Comparison of ENCODE assay signal across 1 cellular context in genomic region chr18:3947383-3947782, GRCh38.
TF ChIP-seq lines count a peak whose summit lies in the region.

No MANE protein-coding gene starts in this region.

TF ChIP-seq in GM12878, 131 proteins besides CTCF, POLR2A, EP300 and RAD21 (continued from another document):
- no peak for TF ChIP-seq WRNIP1 (IDR thresholded peaks at IDR 0.05; ENCODE audit: borderline replicate concordance, low read depth, low read length)
- TF ChIP-seq CREB1 (IDR thresholded peaks at IDR 0.05; ENCODE audit: low read depth): no peak
- TF ChIP-seq CHD4 (IDR thresholded peaks at IDR 0.05): no peak
- TF ChIP-seq, protein P1, sequence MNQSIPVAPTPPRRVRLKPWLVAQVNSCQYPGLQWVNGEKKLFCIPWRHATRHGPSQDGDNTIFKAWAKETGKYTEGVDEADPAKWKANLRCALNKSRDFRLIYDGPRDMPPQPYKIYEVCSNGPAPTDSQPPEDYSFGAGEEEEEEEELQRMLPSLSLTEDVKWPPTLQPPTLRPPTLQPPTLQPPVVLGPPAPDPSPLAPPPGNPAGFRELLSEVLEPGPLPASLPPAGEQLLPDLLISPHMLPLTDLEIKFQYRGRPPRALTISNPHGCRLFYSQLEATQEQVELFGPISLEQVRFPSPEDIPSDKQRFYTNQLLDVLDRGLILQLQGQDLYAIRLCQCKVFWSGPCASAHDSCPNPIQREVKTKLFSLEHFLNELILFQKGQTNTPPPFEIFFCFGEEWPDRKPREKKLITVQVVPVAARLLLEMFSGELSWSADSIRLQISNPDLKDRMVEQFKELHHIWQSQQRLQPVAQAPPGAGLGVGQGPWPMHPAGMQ (IDR thresholded peaks at IDR 0.05; ENCODE audit: borderline replicate concordance): no peak
- TF ChIP-seq, protein P2, sequence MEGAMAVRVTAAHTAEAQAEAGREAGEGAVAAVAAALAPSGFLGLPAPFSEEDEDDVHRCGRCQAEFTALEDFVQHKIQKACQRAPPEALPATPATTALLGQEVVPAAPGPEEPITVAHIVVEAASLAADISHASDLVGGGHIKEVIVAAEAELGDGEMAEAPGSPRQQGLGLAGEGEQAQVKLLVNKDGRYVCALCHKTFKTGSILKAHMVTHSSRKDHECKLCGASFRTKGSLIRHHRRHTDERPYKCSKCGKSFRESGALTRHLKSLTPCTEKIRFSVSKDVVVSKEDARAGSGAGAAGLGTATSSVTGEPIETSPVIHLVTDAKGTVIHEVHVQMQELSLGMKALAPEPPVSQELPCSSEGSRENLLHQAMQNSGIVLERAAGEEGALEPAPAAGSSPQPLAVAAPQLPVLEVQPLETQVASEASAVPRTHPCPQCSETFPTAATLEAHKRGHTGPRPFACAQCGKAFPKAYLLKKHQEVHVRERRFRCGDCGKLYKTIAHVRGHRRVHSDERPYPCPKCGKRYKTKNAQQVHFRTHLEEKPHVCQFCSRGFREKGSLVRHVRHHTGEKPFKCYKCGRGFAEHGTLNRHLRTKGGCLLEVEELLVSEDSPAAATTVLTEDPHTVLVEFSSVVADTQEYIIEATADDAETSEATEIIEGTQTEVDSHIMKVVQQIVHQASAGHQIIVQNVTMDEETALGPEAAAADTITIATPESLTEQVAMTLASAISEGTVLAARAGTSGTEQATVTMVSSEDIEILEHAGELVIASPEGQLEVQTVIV (IDR thresholded peaks at IDR 0.05; ENCODE audit: borderline replicate concordance, partially characterized antibody): no peak
- TF ChIP-seq SP1 (IDR thresholded peaks at IDR 0.05; ENCODE audit: low read depth, low read length): no peak
- TF ChIP-seq TARDBP (IDR thresholded peaks at IDR 0.05; ENCODE audit: borderline replicate concordance): no peak
- no peak for TF ChIP-seq ZNF24 (IDR thresholded peaks at IDR 0.05)
- peak; percentile 54 for TF ChIP-seq ATF7 (IDR thresholded peaks at IDR 0.05; ENCODE audit: low read depth)
